1 cellular context compared by ENCODE assay signal in the genomic region with DNA sequence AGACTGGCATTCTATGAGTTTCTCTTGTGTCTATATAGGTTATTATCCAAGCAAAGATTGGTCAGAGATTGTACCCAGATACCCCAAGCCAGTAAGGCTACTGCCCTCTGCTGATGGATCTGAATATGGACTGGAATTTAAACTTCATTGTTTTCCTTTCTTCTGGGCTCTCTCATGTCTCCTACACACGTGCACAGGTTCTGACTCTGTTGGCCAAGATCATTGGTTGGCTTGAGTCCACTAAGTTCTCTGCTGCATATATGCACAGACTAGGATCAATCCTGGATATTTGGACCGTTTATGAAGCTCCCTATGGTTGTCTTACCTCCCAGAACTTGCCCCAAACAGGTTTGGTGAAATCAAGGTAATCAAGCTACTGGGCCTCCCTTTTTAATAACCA.
TF ChIP-seq lines count a peak whose summit lies in the region.

No MANE protein-coding gene starts in this region.

TF ChIP-seq in HepG2, 621 proteins besides CTCF, POLR2A, EP300 and RAD21 (continued from another document):
- TF ChIP-seq NFKBIZ (CRISPR knock-in tag; IDR thresholded peaks at IDR 0.05) (no peak), NFIC (IDR thresholded peaks at IDR 0.05; ENCODE audit: low read length) (no peak), ZNF670 (CRISPR knock-in tag; IDR thresholded peaks at IDR 0.05; ENCODE audit: borderline replicate concordance) (no peak), ISL2 (CRISPR knock-in tag; IDR thresholded peaks at IDR 0.05) (no peak), E2F1 (CRISPR knock-in tag; IDR thresholded peaks at IDR 0.05) (no peak), SKI (IDR thresholded peaks at IDR 0.05; ENCODE audit: partially characterized antibody) (no peak), HDAC2 (CRISPR knock-in tag; IDR thresholded peaks at IDR 0.05) (no peak), KLF11 (CRISPR knock-in tag; IDR thresholded peaks at IDR 0.05) (no peak), GLI4 (CRISPR knock-in tag; IDR thresholded peaks at IDR 0.05; ENCODE audit: borderline replicate concordance) (no peak), MEF2D (CRISPR knock-in tag; IDR thresholded peaks at IDR 0.05) (no peak), ZNF563 (CRISPR knock-in tag; IDR thresholded peaks at IDR 0.05) (no peak), SMC3 (IDR thresholded peaks at IDR 0.05; ENCODE audit: low read length) (peak; percentile 88), ZNF343 (CRISPR knock-in tag; IDR thresholded peaks at IDR 0.05) (no peak), HOXD1 (CRISPR knock-in tag; IDR thresholded peaks at IDR 0.05) (no peak), ZNF275 (CRISPR knock-in tag; IDR thresholded peaks at IDR 0.05; ENCODE audit: borderline replicate concordance) (no peak), GATAD1 (CRISPR knock-in tag; IDR thresholded peaks at IDR 0.05) (peak; percentile 32; the same call in 1 of the 2 replicates), RELA (CRISPR knock-in tag; IDR thresholded peaks at IDR 0.05) (no peak), GATAD2A (CRISPR knock-in tag; IDR thresholded peaks at IDR 0.05) (peak; percentile 43; the same call in 1 of the 2 replicates), ZNF317 (CRISPR knock-in tag; IDR thresholded peaks at IDR 0.05) (no peak), ZNF773 (CRISPR knock-in tag; IDR thresholded peaks at IDR 0.05; ENCODE audit: borderline replicate concordance) (no peak), GLMP (CRISPR knock-in tag; IDR thresholded peaks at IDR 0.05; ENCODE audit: borderline replicate concordance) (no peak), ZNF749 (CRISPR knock-in tag; IDR thresholded peaks at IDR 0.05; ENCODE audit: borderline replicate concordance) (no peak), ZNF33B (CRISPR knock-in tag; IDR thresholded peaks at IDR 0.05) (no peak), ZNF383 (CRISPR knock-in tag; IDR thresholded peaks at IDR 0.05; ENCODE audit: borderline replicate concordance) (no peak), ZNF484 (CRISPR knock-in tag; IDR thresholded peaks at IDR 0.05; ENCODE audit: borderline replicate concordance, low read depth) (no peak)
- TF ChIP-seq, protein P1, sequence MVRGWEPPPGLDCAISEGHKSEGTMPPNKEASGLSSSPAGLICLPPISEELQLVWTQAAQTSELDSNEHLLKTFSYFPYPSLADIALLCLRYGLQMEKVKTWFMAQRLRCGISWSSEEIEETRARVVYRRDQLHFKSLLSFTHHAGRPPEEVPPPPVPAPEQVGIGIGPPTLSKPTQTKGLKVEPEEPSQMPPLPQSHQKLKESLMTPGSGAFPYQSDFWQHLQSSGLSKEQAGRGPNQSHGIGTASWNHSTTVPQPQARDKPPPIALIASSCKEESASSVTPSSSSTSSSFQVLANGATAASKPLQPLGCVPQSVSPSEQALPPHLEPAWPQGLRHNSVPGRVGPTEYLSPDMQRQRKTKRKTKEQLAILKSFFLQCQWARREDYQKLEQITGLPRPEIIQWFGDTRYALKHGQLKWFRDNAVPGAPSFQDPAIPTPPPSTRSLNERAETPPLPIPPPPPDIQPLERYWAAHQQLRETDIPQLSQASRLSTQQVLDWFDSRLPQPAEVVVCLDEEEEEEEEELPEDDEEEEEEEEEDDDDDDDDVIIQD (CRISPR knock-in tag; IDR thresholded peaks at IDR 0.05; ENCODE audit: low read depth), result 0 out of 2 replicates have a peak, but pooled peaks have one; percentile 29
- TF ChIP-seq, protein P2, sequence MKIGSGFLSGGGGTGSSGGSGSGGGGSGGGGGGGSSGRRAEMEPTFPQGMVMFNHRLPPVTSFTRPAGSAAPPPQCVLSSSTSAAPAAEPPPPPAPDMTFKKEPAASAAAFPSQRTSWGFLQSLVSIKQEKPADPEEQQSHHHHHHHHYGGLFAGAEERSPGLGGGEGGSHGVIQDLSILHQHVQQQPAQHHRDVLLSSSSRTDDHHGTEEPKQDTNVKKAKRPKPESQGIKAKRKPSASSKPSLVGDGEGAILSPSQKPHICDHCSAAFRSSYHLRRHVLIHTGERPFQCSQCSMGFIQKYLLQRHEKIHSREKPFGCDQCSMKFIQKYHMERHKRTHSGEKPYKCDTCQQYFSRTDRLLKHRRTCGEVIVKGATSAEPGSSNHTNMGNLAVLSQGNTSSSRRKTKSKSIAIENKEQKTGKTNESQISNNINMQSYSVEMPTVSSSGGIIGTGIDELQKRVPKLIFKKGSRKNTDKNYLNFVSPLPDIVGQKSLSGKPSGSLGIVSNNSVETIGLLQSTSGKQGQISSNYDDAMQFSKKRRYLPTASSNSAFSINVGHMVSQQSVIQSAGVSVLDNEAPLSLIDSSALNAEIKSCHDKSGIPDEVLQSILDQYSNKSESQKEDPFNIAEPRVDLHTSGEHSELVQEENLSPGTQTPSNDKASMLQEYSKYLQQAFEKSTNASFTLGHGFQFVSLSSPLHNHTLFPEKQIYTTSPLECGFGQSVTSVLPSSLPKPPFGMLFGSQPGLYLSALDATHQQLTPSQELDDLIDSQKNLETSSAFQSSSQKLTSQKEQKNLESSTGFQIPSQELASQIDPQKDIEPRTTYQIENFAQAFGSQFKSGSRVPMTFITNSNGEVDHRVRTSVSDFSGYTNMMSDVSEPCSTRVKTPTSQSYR (CRISPR knock-in tag; IDR thresholded peaks at IDR 0.05; ENCODE audit: borderline replicate concordance), result no peak
- TF ChIP-seq, protein P3, sequence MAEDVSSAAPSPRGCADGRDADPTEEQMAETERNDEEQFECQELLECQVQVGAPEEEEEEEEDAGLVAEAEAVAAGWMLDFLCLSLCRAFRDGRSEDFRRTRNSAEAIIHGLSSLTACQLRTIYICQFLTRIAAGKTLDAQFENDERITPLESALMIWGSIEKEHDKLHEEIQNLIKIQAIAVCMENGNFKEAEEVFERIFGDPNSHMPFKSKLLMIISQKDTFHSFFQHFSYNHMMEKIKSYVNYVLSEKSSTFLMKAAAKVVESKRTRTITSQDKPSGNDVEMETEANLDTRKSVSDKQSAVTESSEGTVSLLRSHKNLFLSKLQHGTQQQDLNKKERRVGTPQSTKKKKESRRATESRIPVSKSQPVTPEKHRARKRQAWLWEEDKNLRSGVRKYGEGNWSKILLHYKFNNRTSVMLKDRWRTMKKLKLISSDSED (CRISPR knock-in tag; IDR thresholded peaks at IDR 0.05), result no peak
- TF ChIP-seq, protein P4, sequence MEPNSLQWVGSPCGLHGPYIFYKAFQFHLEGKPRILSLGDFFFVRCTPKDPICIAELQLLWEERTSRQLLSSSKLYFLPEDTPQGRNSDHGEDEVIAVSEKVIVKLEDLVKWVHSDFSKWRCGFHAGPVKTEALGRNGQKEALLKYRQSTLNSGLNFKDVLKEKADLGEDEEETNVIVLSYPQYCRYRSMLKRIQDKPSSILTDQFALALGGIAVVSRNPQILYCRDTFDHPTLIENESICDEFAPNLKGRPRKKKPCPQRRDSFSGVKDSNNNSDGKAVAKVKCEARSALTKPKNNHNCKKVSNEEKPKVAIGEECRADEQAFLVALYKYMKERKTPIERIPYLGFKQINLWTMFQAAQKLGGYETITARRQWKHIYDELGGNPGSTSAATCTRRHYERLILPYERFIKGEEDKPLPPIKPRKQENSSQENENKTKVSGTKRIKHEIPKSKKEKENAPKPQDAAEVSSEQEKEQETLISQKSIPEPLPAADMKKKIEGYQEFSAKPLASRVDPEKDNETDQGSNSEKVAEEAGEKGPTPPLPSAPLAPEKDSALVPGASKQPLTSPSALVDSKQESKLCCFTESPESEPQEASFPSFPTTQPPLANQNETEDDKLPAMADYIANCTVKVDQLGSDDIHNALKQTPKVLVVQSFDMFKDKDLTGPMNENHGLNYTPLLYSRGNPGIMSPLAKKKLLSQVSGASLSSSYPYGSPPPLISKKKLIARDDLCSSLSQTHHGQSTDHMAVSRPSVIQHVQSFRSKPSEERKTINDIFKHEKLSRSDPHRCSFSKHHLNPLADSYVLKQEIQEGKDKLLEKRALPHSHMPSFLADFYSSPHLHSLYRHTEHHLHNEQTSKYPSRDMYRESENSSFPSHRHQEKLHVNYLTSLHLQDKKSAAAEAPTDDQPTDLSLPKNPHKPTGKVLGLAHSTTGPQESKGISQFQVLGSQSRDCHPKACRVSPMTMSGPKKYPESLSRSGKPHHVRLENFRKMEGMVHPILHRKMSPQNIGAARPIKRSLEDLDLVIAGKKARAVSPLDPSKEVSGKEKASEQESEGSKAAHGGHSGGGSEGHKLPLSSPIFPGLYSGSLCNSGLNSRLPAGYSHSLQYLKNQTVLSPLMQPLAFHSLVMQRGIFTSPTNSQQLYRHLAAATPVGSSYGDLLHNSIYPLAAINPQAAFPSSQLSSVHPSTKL (CRISPR knock-in tag; IDR thresholded peaks at IDR 0.05), result peak; percentile 21; the same call in 1 of the 2 replicates
- TF ChIP-seq, protein P5, sequence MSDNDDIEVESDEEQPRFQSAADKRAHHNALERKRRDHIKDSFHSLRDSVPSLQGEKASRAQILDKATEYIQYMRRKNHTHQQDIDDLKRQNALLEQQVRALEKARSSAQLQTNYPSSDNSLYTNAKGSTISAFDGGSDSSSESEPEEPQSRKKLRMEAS (IDR thresholded peaks at IDR 0.05), result no peak
- TF ChIP-seq, protein P6, sequence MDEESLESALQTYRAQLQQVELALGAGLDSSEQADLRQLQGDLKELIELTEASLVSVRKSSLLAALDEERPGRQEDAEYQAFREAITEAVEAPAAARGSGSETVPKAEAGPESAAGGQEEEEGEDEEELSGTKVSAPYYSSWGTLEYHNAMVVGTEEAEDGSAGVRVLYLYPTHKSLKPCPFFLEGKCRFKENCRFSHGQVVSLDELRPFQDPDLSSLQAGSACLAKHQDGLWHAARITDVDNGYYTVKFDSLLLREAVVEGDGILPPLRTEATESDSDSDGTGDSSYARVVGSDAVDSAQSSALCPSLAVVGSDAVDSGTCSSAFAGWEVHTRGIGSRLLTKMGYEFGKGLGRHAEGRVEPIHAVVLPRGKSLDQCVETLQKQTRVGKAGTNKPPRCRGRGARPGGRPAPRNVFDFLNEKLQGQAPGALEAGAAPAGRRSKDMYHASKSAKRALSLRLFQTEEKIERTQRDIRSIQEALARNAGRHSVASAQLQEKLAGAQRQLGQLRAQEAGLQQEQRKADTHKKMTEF (CRISPR knock-in tag; IDR thresholded peaks at IDR 0.05), result 0 out of 2 replicates have a peak, but pooled peaks have one; percentile 28
